10 cellular contexts compared by ENCODE assay signal in genomic region chr18:58525517-58525916, GRCh38.
DNase-seq lines count a peak whose midpoint lies in the region; ATAC-seq and TF ChIP-seq lines count a peak whose summit lies in the region.
"Had no signal": no experiment of that assay in that cellular context is flagged by ENCODE, and none has a peak within 500 bp of the region (broad histone marks: within the 10 kb centered on the region; RNA-seq: fewer than 3 reads in every experiment).

No MANE protein-coding gene starts in this region.

- ATAC-seq in GM18505 (IDR thresholded peaks at IDR 0.05; ENCODE audit: unreplicated experiment) (peak; percentile 45), HG03097 (IDR thresholded peaks at IDR 0.05; ENCODE audit: low FRiP score, unreplicated experiment) (no peak)

- H3K27ac Mint-ChIP-seq in activated T-cell treated with anti-CD3 and anti-CD28 coated beads, Interleukin-2, amount 50 U/mL, for 24 hours: peak overlapping the region; percentile 50

- DNase-seq in HCEC 1CT (peak; percentile 64), LoVo (ENCODE audit: low spot score) (no peak), DMS114 treated with DMSO at 0.1 percent for 48 hours (lab: John Stamatoyannopoulos, UW; ENCODE audit: unreplicated experiment) (no peak), OCI-M1 (lab: John Stamatoyannopoulos, UW) (no peak)
- no peak for DNase-seq in activated T-cell treated with anti-CD3 and anti-CD28 coated beads, Interleukin-2, amount 50 U/mL, for 24 hours
- peak; percentile 54 to 72 for DNase-seq in stimulated activated CD4-positive, alpha-beta T cell treated with anti-CD3 and anti-CD28 coated beads, Interleukin-15, amount 100 ng/mL, for 48 hours (ENCODE audit: low read depth in 2 of 2)
- DNase-seq: esophagus squamous epithelium, small intestine had no signal

- peaks cover 53% of the 10 kb centered on the region for H3K4me1 Mint-ChIP-seq in activated T-cell treated with anti-CD3 and anti-CD28 coated beads, Interleukin-2, amount 50 U/mL, for 24 hours (ENCODE audit: low read depth)

- H3K36me3 Mint-ChIP-seq in activated T-cell treated with anti-CD3 and anti-CD28 coated beads, Interleukin-2, amount 50 U/mL, for 24 hours (ENCODE audit: low read depth): no peaks in the 10 kb centered on the region

- H3K9me3 Mint-ChIP-seq in activated T-cell treated with anti-CD3 and anti-CD28 coated beads, Interleukin-2, amount 50 U/mL, for 24 hours: no peaks in the 10 kb centered on the region

- no peak overlapping the region for H3K4me3 Mint-ChIP-seq in activated T-cell treated with anti-CD3 and anti-CD28 coated beads, Interleukin-2, amount 50 U/mL, for 24 hours

- no peak for TF ChIP-seq POLR2A in GM18505 (IDR thresholded peaks at IDR 0.05; ENCODE audit: borderline replicate concordance, extremely low read depth, insufficient read depth, insufficient read length)

- H3K27me3 Mint-ChIP-seq in activated T-cell treated with anti-CD3 and anti-CD28 coated beads, Interleukin-2, amount 50 U/mL, for 24 hours: peaks cover 27% of the 10 kb centered on the region

Comparison
In these comparisons a context has a peak if more than half of its experiments do, and no peak if none do; other contexts are left out.
1. DNase-seq: peak in HCEC 1CT (single experiment) and stimulated activated CD4-positive, alpha-beta T cell treated with anti-CD3 and anti-CD28 coated beads, Interleukin-15, amount 100 ng/mL, for 48 hours (2 of 2); none in activated T-cell treated with anti-CD3 and anti-CD28 coated beads, Interleukin-2, amount 50 U/mL, for 24 hours (single experiment), LoVo (single experiment), DMS114 treated with DMSO at 0.1 percent for 48 hours (single experiment) and OCI-M1 (single experiment).